9 cellular contexts compared by ENCODE assay signal in the genomic region with DNA sequence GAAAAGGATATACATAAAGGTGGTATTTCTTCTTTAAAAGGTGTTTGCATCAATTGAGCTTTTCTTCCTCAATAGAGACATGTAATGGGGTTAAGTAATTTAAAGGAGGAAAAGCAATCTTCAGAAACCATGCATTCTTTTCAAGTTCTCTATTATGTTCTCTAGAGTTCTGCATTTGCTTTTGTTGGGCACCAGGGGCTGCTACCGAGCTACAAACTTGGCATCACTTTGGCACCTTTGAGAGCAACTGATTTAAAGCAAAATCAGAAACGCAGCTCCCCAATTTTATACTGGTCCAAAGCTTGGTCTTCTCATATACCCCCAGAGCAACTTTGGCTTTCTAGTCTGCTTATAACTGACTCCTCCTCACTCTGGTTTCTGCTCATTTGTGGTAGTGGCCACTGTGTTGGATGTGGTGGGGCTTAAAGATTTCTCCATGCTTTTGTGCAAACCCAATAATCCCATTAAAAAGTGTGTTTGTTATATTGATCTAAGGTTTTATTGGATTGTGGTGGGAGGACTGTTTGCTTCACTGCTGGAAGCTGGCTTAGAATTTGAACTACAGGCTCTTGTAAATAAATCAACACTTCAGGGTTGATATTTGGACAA.
DNase-seq lines count a peak whose midpoint lies in the region; ATAC-seq and TF ChIP-seq lines count a peak whose summit lies in the region.
"Had no signal": no experiment of that assay in that cellular context is flagged by ENCODE, and none has a peak within 500 bp of the region (broad histone marks: within the 10 kb centered on the region; RNA-seq: fewer than 3 reads in every experiment).

No MANE protein-coding gene starts in this region.

- H3K27me3 Mint-ChIP-seq in activated naive CD4-positive, alpha-beta T cell treated with anti-CD3 and anti-CD28 coated beads for 36 hours (ENCODE audit: low read depth): no peaks in the 10 kb centered on the region

- CTCF ChIA-PET in activated naive CD4-positive, alpha-beta T cell treated with anti-CD3 and anti-CD28 coated beads for 36 hours (lab: Charles Lee): no interaction called here

- peak overlapping the region in 8 of 59 donors; percentile 9 to 52 (median 32) for H3K27ac ChIP-seq in dorsolateral prefrontal cortex

- H3K27ac Mint-ChIP-seq in activated naive CD4-positive, alpha-beta T cell treated with anti-CD3 and anti-CD28 coated beads for 36 hours: no peak overlapping the region
- H3K27ac Mint-ChIP-seq: activated naive CD8-positive, alpha-beta T cell had no signal

- intact Hi-C loops in activated naive CD4-positive, alpha-beta T cell treated with anti-CD3 and anti-CD28 coated beads for 36 hours (cut with micrococcal nuclease): loop anchor here (2.0 kb wide), 1 partner anchor 666 kb away; no protein-coding TSS in a partner anchor
- intact Hi-C loops in dorsolateral prefrontal cortex (cut with DNase I): loop anchor here in 1 of 2 donors (5.0 to 10.0 kb wide), 3 partner anchors 264 to 667 kb away; no protein-coding TSS in a partner anchor

- ATAC-seq in HG02981 (IDR thresholded peaks at IDR 0.05; ENCODE audit: unreplicated experiment): peak; percentile 69
- no peak for ATAC-seq in GM21526 (IDR thresholded peaks at IDR 0.05; ENCODE audit: low FRiP score, unreplicated experiment)

- peak; percentile 36 to 92 (median 68) for TF ChIP-seq CTCF in dorsolateral prefrontal cortex (IDR thresholded peaks at IDR 0.05 in 54 of 56, conservative IDR thresholded peaks at IDR 0.05 in 2 of 56; ENCODE audit: low read depth in 1 of 56, partially characterized antibody in 56 of 56)

- no peak overlapping the region for H3K4me3 ChIP-seq in dorsolateral prefrontal cortex

- DNase-seq in activated naive CD4-positive, alpha-beta T cell treated with anti-CD3 and anti-CD28 coated beads for 36 hours: peak; percentile 15
- DNase-seq in activated naive CD4-positive, alpha-beta T cell (lab: John Stamatoyannopoulos, UW): no peak
- DNase-seq in NCI-H748 treated with DMSO at 0.1 percent for 48 hours (lab: John Stamatoyannopoulos, UW) (peak; percentile 44), dorsolateral prefrontal cortex (peak in 5 of 10 donors; percentile 38 to 47 (median 44)), mucosa of gallbladder (ENCODE audit: low spot score) (peak; percentile 25), DMS79 treated with DMSO at 0.1 percent for 48 hours (lab: John Stamatoyannopoulos, UW) (no peak)

- H3K4me1 Mint-ChIP-seq in activated naive CD4-positive, alpha-beta T cell treated with anti-CD3 and anti-CD28 coated beads for 36 hours (ENCODE audit: low read depth): no peaks in the 10 kb centered on the region

- H3K36me3 Mint-ChIP-seq in activated naive CD4-positive, alpha-beta T cell treated with anti-CD3 and anti-CD28 coated beads for 36 hours (ENCODE audit: low read depth): no peaks in the 10 kb centered on the region
- H3K36me3 Mint-ChIP-seq: activated naive CD8-positive, alpha-beta T cell had no signal

- H3K27me3 ChIP-seq in dorsolateral prefrontal cortex: no peaks in the 10 kb centered on the region

- H3K9me3 Mint-ChIP-seq in activated naive CD4-positive, alpha-beta T cell treated with anti-CD3 and anti-CD28 coated beads for 36 hours: no peaks in the 10 kb centered on the region

- H3K4me3 Mint-ChIP-seq in activated naive CD4-positive, alpha-beta T cell treated with anti-CD3 and anti-CD28 coated beads for 36 hours: no peak overlapping the region
- H3K4me3 Mint-ChIP-seq: activated naive CD8-positive, alpha-beta T cell had no signal

Comparison
In these comparisons a context has a peak if more than half of its experiments do, and no peak if none do; other contexts are left out.
1. DNase-seq: peak in activated naive CD4-positive, alpha-beta T cell treated with anti-CD3 and anti-CD28 coated beads for 36 hours (single experiment), NCI-H748 treated with DMSO at 0.1 percent for 48 hours (single experiment) and mucosa of gallbladder (single experiment); none in activated naive CD4-positive, alpha-beta T cell (0 of 4) and DMS79 treated with DMSO at 0.1 percent for 48 hours (single experiment).